In the genomic region with DNA sequence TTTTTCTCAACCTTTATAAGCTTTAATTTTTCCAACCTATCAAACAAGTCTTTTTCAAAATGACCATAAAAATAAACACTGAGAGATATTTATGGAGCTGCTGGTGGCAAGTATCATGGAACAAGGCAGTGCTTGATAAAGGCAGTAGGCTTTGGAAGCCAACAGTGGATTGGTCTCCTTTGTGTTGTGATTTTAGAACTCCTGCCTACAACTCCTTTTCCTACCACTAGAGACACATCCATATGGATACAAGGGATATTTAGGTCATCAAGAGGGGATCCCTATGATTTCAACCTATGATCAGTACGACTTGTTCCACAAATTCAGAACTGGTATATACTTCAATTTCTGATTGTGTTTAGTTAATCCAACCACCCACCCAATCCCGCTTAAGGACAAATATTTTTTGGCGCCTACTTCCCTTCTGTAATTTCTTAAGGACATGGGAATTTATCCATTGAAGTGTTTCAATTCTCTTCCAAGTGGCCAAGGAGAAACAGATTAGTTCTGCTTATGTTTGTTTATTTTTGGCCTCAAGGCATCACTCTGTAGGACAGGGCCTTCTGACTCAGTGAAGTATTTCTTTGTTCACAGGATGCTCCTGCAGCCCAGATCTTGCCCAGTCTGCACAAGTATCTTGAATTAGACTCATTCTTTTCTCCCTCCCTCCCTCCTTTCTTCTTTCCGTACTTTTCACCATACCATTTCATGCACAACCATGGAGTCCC, we compare ENCODE assay signal across 1 cellular context.
TF ChIP-seq lines count a peak whose summit lies in the region.

No MANE protein-coding gene starts in this region.

TF ChIP-seq in HCT116, 20 proteins besides CTCF, POLR2A, EP300 and RAD21 (continued from another document):
- TF ChIP-seq, protein P1, sequence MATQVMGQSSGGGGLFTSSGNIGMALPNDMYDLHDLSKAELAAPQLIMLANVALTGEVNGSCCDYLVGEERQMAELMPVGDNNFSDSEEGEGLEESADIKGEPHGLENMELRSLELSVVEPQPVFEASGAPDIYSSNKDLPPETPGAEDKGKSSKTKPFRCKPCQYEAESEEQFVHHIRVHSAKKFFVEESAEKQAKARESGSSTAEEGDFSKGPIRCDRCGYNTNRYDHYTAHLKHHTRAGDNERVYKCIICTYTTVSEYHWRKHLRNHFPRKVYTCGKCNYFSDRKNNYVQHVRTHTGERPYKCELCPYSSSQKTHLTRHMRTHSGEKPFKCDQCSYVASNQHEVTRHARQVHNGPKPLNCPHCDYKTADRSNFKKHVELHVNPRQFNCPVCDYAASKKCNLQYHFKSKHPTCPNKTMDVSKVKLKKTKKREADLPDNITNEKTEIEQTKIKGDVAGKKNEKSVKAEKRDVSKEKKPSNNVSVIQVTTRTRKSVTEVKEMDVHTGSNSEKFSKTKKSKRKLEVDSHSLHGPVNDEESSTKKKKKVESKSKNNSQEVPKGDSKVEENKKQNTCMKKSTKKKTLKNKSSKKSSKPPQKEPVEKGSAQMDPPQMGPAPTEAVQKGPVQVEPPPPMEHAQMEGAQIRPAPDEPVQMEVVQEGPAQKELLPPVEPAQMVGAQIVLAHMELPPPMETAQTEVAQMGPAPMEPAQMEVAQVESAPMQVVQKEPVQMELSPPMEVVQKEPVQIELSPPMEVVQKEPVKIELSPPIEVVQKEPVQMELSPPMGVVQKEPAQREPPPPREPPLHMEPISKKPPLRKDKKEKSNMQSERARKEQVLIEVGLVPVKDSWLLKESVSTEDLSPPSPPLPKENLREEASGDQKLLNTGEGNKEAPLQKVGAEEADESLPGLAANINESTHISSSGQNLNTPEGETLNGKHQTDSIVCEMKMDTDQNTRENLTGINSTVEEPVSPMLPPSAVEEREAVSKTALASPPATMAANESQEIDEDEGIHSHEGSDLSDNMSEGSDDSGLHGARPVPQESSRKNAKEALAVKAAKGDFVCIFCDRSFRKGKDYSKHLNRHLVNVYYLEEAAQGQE (IDR thresholded peaks at IDR 0.05; ENCODE audit: low read depth): no peak
- TF ChIP-seq, protein P2, sequence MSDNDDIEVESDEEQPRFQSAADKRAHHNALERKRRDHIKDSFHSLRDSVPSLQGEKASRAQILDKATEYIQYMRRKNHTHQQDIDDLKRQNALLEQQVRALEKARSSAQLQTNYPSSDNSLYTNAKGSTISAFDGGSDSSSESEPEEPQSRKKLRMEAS (IDR thresholded peaks at IDR 0.05): no peak
- TF ChIP-seq FOSL1 (IDR thresholded peaks at IDR 0.05; ENCODE audit: low read depth): no peak
- no peak for TF ChIP-seq CEBPB (IDR thresholded peaks at IDR 0.05; ENCODE audit: low read depth)
- no peak for TF ChIP-seq SP1 (IDR thresholded peaks at IDR 0.05; ENCODE audit: low read depth)
- TF ChIP-seq EGR1 (IDR thresholded peaks at IDR 0.05; ENCODE audit: low read depth): no peak
- TF ChIP-seq EZH2phosphoT487 (IDR thresholded peaks at IDR 0.05; ENCODE audit: borderline replicate concordance): no peak
- TF ChIP-seq POLR2AphosphoS5 (IDR thresholded peaks at IDR 0.05; ENCODE audit: low read depth, low read length): no peak
- no peak for TF ChIP-seq ZNF274 (IDR thresholded peaks at IDR 0.05; ENCODE audit: low read depth, low read length)
- TF ChIP-seq, protein P3, sequence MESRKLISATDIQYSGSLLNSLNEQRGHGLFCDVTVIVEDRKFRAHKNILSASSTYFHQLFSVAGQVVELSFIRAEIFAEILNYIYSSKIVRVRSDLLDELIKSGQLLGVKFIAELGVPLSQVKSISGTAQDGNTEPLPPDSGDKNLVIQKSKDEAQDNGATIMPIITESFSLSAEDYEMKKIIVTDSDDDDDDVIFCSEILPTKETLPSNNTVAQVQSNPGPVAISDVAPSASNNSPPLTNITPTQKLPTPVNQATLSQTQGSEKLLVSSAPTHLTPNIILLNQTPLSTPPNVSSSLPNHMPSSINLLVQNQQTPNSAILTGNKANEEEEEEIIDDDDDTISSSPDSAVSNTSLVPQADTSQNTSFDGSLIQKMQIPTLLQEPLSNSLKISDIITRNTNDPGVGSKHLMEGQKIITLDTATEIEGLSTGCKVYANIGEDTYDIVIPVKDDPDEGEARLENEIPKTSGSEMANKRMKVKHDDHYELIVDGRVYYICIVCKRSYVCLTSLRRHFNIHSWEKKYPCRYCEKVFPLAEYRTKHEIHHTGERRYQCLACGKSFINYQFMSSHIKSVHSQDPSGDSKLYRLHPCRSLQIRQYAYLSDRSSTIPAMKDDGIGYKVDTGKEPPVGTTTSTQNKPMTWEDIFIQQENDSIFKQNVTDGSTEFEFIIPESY (IDR thresholded peaks at IDR 0.05; ENCODE audit: extremely low read depth, insufficient replicate concordance, low read length): no peak
- no peak for TF ChIP-seq EZH2 (IDR thresholded peaks at IDR 0.05)
